8 cellular contexts compared by ENCODE assay signal in genomic region chr3:142596726-142597088, GRCh38. TPM values are rescaled to one million over a fixed set of nuclear protein-coding genes. Genes with fewer than 3 reads are reported as not detected.
A peak's percentile ranks its signal among the peaks of the same experiment; 100 is the strongest.
DNase-seq lines count a peak whose midpoint lies in the region; ATAC-seq and TF ChIP-seq lines count a peak whose summit lies in the region.

No MANE protein-coding gene starts in this region.

- peaks cover 2% of the 10 kb centered on the region for H3K9me3 ChIP-seq in iPS-18c (ENCODE audit: control insufficient read depth, insufficient read depth, low read length)
- no peaks in the 10 kb centered on the region for H3K9me3 ChIP-seq in subcutaneous abdominal adipose tissue (ENCODE audit: control insufficient read depth in 5 of 5, low read length in 5 of 5)

- no peak overlapping the region for H3K27ac Mint-ChIP-seq in activated CD4-positive, alpha-beta memory T cell treated with anti-CD3 and anti-CD28 coated beads for 36 hours

- no peaks in the 10 kb centered on the region for H3K27me3 ChIP-seq in subcutaneous abdominal adipose tissue (ENCODE audit: control insufficient read depth in 5 of 5, insufficient read depth in 4 of 5, low read length in 5 of 5)

- H3K4me3 ChIP-seq in iPS-18c (ENCODE audit: insufficient read depth, low read depth, low read length): peak overlapping the region; percentile 71
- H3K4me3 ChIP-seq in subcutaneous abdominal adipose tissue (ENCODE audit: low read depth in 1 of 5, low read length in 5 of 5): peak overlapping the region; percentile 56 to 86 (median 83)

- H3K4me1 Mint-ChIP-seq in activated CD4-positive, alpha-beta memory T cell treated with anti-CD3 and anti-CD28 coated beads for 36 hours (ENCODE audit: low read depth): peaks cover 10% of the 10 kb centered on the region

- peak overlapping the region in 4 of 5 donors; percentile 31 to 75 (median 62) for H3K9ac ChIP-seq in subcutaneous abdominal adipose tissue (ENCODE audit: low read length in 5 of 5)

- intact Hi-C loops in activated CD4-positive, alpha-beta memory T cell treated with anti-CD3 and anti-CD28 coated beads for 36 hours (cut with micrococcal nuclease): loop anchor here (1.0 to 10.0 kb wide), 3 partner anchors 18 to 1378 kb away; partner anchors contain the start of genes ATR, DIPK2A and TRPC1

- H3K36me3 Mint-ChIP-seq in activated CD4-positive, alpha-beta memory T cell treated with anti-CD3 and anti-CD28 coated beads for 36 hours: no peaks in the 10 kb centered on the region

- TF ChIP-seq CTCF in omental fat pad (IDR thresholded peaks at IDR 0.05): no peak

- in situ Hi-C loops in ACHN (cut with HindIII; ENCODE audit: low pct_ligation_motif_present, low pct_unique_long_range_greater_than_20kb, low sequenced_read_pairs): no loop called here

- ATAC-seq in omental fat pad (ENCODE audit: low FRiP score): no peak

- peak overlapping the region; percentile 89 for H3K4me3 Mint-ChIP-seq in activated CD4-positive, alpha-beta memory T cell treated with anti-CD3 and anti-CD28 coated beads for 36 hours

- CTCF ChIA-PET in activated CD4-positive, alpha-beta memory T cell treated with anti-CD3 and anti-CD28 coated beads for 36 hours (lab: Charles Lee): interaction anchor here (0.7 kb wide), 2 partner anchors 14 to 115 kb away, joined by 3 to 5 read pairs; no protein-coding TSS in a partner anchor

- peak; percentile 53 for DNase-seq in NCI-H1694 treated with DMSO at 0.1 percent for 48 hours (lab: John Stamatoyannopoulos, UW)
- DNase-seq in NCI-H1694 (lab: John Stamatoyannopoulos, UW): no peak
- no peak for DNase-seq in activated CD4-positive, alpha-beta memory T cell treated with anti-CD3 and anti-CD28 coated beads for 36 hours
- no peak for DNase-seq in ACHN
- DNase-seq in NCI-H69 (lab: John Stamatoyannopoulos, UW): no peak
- DNase-seq in omental fat pad (ENCODE audit: low spot score): no peak

- H3K4me1 ChIP-seq in subcutaneous abdominal adipose tissue (ENCODE audit: control insufficient read depth in 5 of 5, insufficient read depth in 5 of 5, low read length in 5 of 5): peaks cover 0 to 16% (median 13%) of the 10 kb centered on the region in 5 donors

- H3K27me3 Mint-ChIP-seq in activated CD4-positive, alpha-beta memory T cell treated with anti-CD3 and anti-CD28 coated beads for 36 hours: peaks cover 3% of the 10 kb centered on the region

- POLR2A ChIA-PET in activated CD4-positive, alpha-beta memory T cell treated with anti-CD3 and anti-CD28 coated beads for 36 hours (lab: Charles Lee): interaction anchor here (1.4 to 2.3 kb wide), 3 partner anchors 18 to 404 kb away, joined by 3 to 18 read pairs (median 5); partner anchors contain the start of genes ATR and TRPC1

- no peaks in the 10 kb centered on the region for H3K36me3 ChIP-seq in subcutaneous abdominal adipose tissue (ENCODE audit: control insufficient read depth in 5 of 5, insufficient read depth in 5 of 5, low read length in 5 of 5)

- H3K9me3 Mint-ChIP-seq in activated CD4-positive, alpha-beta memory T cell treated with anti-CD3 and anti-CD28 coated beads for 36 hours: no peaks in the 10 kb centered on the region

- H3K27ac ChIP-seq in subcutaneous abdominal adipose tissue (ENCODE audit: low read depth, low read length): no peak overlapping the region

RNA-seq across cellular contexts. Expression of gene PLS1, which starts 0.5 kb away (rescaled TPM):
- 1 to 10 TPM; 4.5 to 5.7 TPM for total RNA-seq in activated CD4-positive, alpha-beta memory T cell treated with anti-CD3 and anti-CD28 coated beads for 36 hours
- total RNA-seq in omental fat pad: 1 to 10 TPM; 1.2 to 3.2 (median 2.0) TPM

RNA-seq across cellular contexts. Expression of gene ATR, which starts 18.2 kb away (rescaled TPM):
- total RNA-seq in activated CD4-positive, alpha-beta memory T cell treated with anti-CD3 and anti-CD28 coated beads for 36 hours: 10 to 100 TPM; 41.6 to 42.3 TPM
- total RNA-seq in omental fat pad: 10 to 100 TPM; 18.8 to 35.8 (median 32.3) TPM
